10 cellular contexts compared by ENCODE assay signal in genomic region chr19:45528149-45528743, GRCh38. TPM values are rescaled to one million over a fixed set of nuclear protein-coding genes. Genes with fewer than 3 reads are reported as not detected.
DNase-seq lines count a peak whose midpoint lies in the region; ATAC-seq, FAIRE-seq and TF ChIP-seq lines count a peak whose summit lies in the region.
"Had no signal": no experiment of that assay in that cellular context is flagged by ENCODE, and none has a peak within 500 bp of the region (broad histone marks: within the 10 kb centered on the region; RNA-seq: fewer than 3 reads in every experiment).

No MANE protein-coding gene starts in this region.

- H3K27ac Mint-ChIP-seq in CD14-positive monocyte: no peak overlapping the region

- CTCF ChIA-PET in HEK293 (lab: Yijun Ruan, JAX): interaction anchor here (1.0 to 7.6 kb wide), 4 partner anchors 27 to 114 kb away, joined by 3 to 40 read pairs (median 6); no protein-coding TSS in a partner anchor
- CTCF ChIA-PET in K562 (lab: Yijun Ruan, JAX; ENCODE audit: low intra/inter-chr PET ratio): no interaction called here

- H3K36me3 ChIP-seq in HEK293 (ENCODE audit: control insufficient read depth in 2 of 2, insufficient read depth in 1 of 2, low read length in 2 of 2): peaks cover 14 to 34% of the 10 kb centered on the region in 2 experiments; a peak in 2 of 3 replicates
- peaks cover 52% of the 10 kb centered on the region for H3K36me3 ChIP-seq in K562 (ENCODE audit: control insufficient read depth, insufficient read depth, low read length)

- TF ChIP-seq CTCF in HEK293 (tag by site-specific recombination; IDR thresholded peaks at IDR 0.05) (no peak), K562 (IDR thresholded peaks at IDR 0.05 in 2 of 3, conservative IDR thresholded peaks at IDR 0.05 in 1 of 3; ENCODE audit: insufficient read depth in 2 of 3, low read depth in 1 of 3, low read length in 3 of 3) (no peak), CD14-positive monocyte (IDR thresholded peaks at IDR 0.05) (no peak)

- ATAC-seq in K562: peak; percentile 52
- ATAC-seq in GM18502 (IDR thresholded peaks at IDR 0.05; ENCODE audit: poor library complexity, unreplicated experiment): no peak
- no peak for ATAC-seq in GM19463 (IDR thresholded peaks at IDR 0.05; ENCODE audit: unreplicated experiment)

- TF ChIP-seq EP300 in K562 (IDR thresholded peaks at IDR 0.05; ENCODE audit: low read length): no peak

- H3K36me3 Mint-ChIP-seq in CD14-positive monocyte: peaks cover 49 to 56% of the 10 kb centered on the region in 2 donors

- H3K9ac ChIP-seq in K562 (ENCODE audit: insufficient read depth in 1 of 2, low read depth in 2 of 2, low read length in 2 of 2): peak overlapping the region in 1 of 2 experiments; percentile 37; a peak in 2 of 4 replicates

- intact Hi-C loops in K562 (cut with micrococcal nuclease): no loop called here
- intact Hi-C loops in CD14-positive monocyte (cut with micrococcal nuclease): loop anchor here (5.0 to 10.0 kb wide), 3 partner anchors 36 to 117 kb away; partner anchors contain the start of gene OPA3 (in 1 of the 2)

- TF ChIP-seq POLR2A in K562 (conservative IDR thresholded peaks at IDR 0.05) (peak; percentile 83), H54 (IDR thresholded peaks at IDR 0.05; ENCODE audit: low read depth, low read length) (no peak)

- H3K4me1 Mint-ChIP-seq in CD14-positive monocyte: peaks cover 44% of the 10 kb centered on the region

- FAIRE-seq in K562 (lab: Jason Lieb, UNC) (peak; percentile 51), H54 (lab: Jason Lieb, UNC) (no peak)
- FAIRE-seq: colon had no signal

- H3K4me2 ChIP-seq in K562 (ENCODE audit: insufficient read depth, low read length): peak overlapping the region; percentile 7; the same call in 1 of the 2 replicates

- no peaks in the 10 kb centered on the region for H3K79me2 ChIP-seq in K562 (ENCODE audit: control insufficient read depth, insufficient read depth, low read length)

- peaks cover 10% of the 10 kb centered on the region for H4K20me1 ChIP-seq in K562 (replicated peaks; ENCODE audit: control insufficient read depth, insufficient read depth, low read length)

- no TSS peak for BruUV-seq in K562 (replicated peaks; lab: Mats Ljungman, UMichigan)

- peaks cover 6 to 33% (median 19%) of the 10 kb centered on the region in 7 donors for H3K9me3 Mint-ChIP-seq in CD14-positive monocyte

- DNase-seq in A172 (ENCODE audit: low spot score) (peak; percentile 43), K562 (ENCODE audit: extremely low read depth in 1 of 4, low spot score in 3 of 4) (peak; percentile 44 to 74 (median 58)), kidney tubule cell (ENCODE audit: low spot score) (peak; percentile 84), CD14-positive monocyte (ENCODE audit: low spot score) (no peak), H54 (ENCODE audit: insufficient read length, low spot score) (no peak)
- DNase-seq: DND-41 had no signal

- POLR2A ChIA-PET in HEK293 (lab: Yijun Ruan, JAX): no interaction called here
- POLR2A ChIA-PET in K562 (lab: Yijun Ruan, JAX): interaction anchor here (0.6 to 1.4 kb wide), 4 partner anchors 11 to 143 kb away, joined by 3 read pairs; no protein-coding TSS in a partner anchor

- H2AFZ ChIP-seq in K562 (ENCODE audit: low read depth, low read length): no peak overlapping the region

- no peaks in the 10 kb centered on the region for H3K9me3 ChIP-seq in HEK293 (ENCODE audit: control insufficient read depth, insufficient read depth, low read depth, low read length)
- peaks cover 1% of the 10 kb centered on the region; the same call in 1 of the 2 replicates for H3K9me3 ChIP-seq in K562 (replicated peaks; ENCODE audit: control insufficient read depth, insufficient read depth, low read depth, low read length)

- H3K4me1 ChIP-seq in HEK293 (ENCODE audit: control insufficient read depth, insufficient read depth, low read length): no peaks in the 10 kb centered on the region
- peaks cover 3 to 21% of the 10 kb centered on the region in 2 experiments; a peak in 3 of 5 replicates for H3K4me1 ChIP-seq in K562 (replicated peaks in 1 of 2; ENCODE audit: control insufficient read depth in 2 of 2, insufficient read depth in 2 of 2, low read length in 2 of 2)

- H3K4me3 Mint-ChIP-seq in CD14-positive monocyte: peak overlapping the region in 1 of 2 donors; percentile 83

- H3K27ac ChIP-seq in HEK293 (ENCODE audit: extremely low read depth, low read depth, low read length) (no peak overlapping the region), K562 (ENCODE audit: extremely low read depth, low read depth, low read length) (peak overlapping the region; percentile 42; the same call in 2 of the 3 replicates)

- WGBS in K562 (ENCODE audit: insufficient coverage, low coverage, missing lambda C conversion rate): 58% methylated on average over 13 of the region's 17 CpGs

- peaks cover 24 to 37% (median 29%) of the 10 kb centered on the region in 3 donors for H3K27me3 Mint-ChIP-seq in CD14-positive monocyte (ENCODE audit: low read depth in 3 of 3)

- H3K9me1 ChIP-seq in K562 (ENCODE audit: control insufficient read depth, insufficient read depth, low read length): peaks cover 5% of the 10 kb centered on the region

- in situ Hi-C loops in K562 (cut with MboI): no loop called here

- H3K4me3 ChIP-seq in HEK293 (ENCODE audit: low read depth, low read length): peak overlapping the region; percentile 19
- no peak overlapping the region for H3K4me3 ChIP-seq in K562

- no peaks in the 10 kb centered on the region for H3K27me3 ChIP-seq in K562 (ENCODE audit: control insufficient read depth in 2 of 2, insufficient read depth in 2 of 2, low read length in 2 of 2)

- no peak for TF ChIP-seq RAD21 in K562 (CRISPR knock-in tag; conservative IDR thresholded peaks at IDR 0.05 in 1 of 2, IDR thresholded peaks at IDR 0.05 in 1 of 2)

RNA-seq across cellular contexts. Expression of gene VASP, which starts 21.0 kb away (rescaled TPM):
- total RNA-seq in A172 (2014; rRNA removed; shearing (Covaris generic)): 54.7 and 64.6 TPM in 2 replicates
- 123 and 279 TPM in 2 replicates for total RNA-seq in K562 (2011; cell fraction: chromatin; rRNA removed; ENCODE audit: low replicate concordance)
- 127 and 148 TPM in 2 replicates for total RNA-seq in K562 (2011; cell fraction: nucleolus; rRNA removed)
- 106 and 127 TPM in 2 replicates for total RNA-seq in K562 (2011; cell fraction: nucleoplasm; rRNA removed)
- total RNA-seq in K562 (2014; rRNA removed): 207 and 522 TPM in 2 replicates
- 98.6 and 104 TPM in 2 replicates for total RNA-seq in K562 (2014; rRNA removed; fragmentation: Illumina TruSeq; extraction: Trizol)
- total RNA-seq in K562 (2015; rRNA removed; fragmentation: Illumina TruSeq; extraction: Trizol): 112 and 114 TPM in 2 replicates
- total RNA-seq in K562 (2021): 248 and 261 TPM in 2 replicates
- polyA plus RNA-seq in K562 (2011; rRNA removed): 92.0 and 102 TPM in 2 replicates
- polyA plus RNA-seq in K562 (2011; cell fraction: cytosol; rRNA removed): 80.7 and 337 TPM in 2 replicates
- 119 and 149 TPM in 2 replicates for polyA plus RNA-seq in K562 (2011; cell fraction: nucleus; rRNA removed)
- polyA plus RNA-seq in K562 (2012): 109 and 183 TPM in 2 replicates
- 169 and 182 TPM in 2 replicates for polyA plus RNA-seq in K562 (2014; fragmentation: Illumina TruSeq; extraction: Trizol)
- 10 to 100 TPM; 16.7 to 22.6 TPM for polyA plus RNA-seq in K562 (2014; fragmentation: Nextera tagmentation; extraction: Ambion mirVana)
- polyA plus RNA-seq in K562 (2014; rRNA removed): 148 and 251 TPM in 2 replicates
- polyA minus RNA-seq in K562 (2011; rRNA and poly(A)+ RNA removed): 55.1 and 66.5 TPM in 2 replicates
- 131 and 134 TPM in 2 replicates for polyA minus RNA-seq in K562 (2011; cell fraction: cytosol; rRNA and poly(A)+ RNA removed)
- polyA minus RNA-seq in K562 (2011; cell fraction: nucleus; rRNA and poly(A)+ RNA removed): 72.3 and 93.4 TPM in 2 replicates
- polyA plus RNA-seq in CD14-positive monocyte: 100 to 1,000 TPM; 132 to 144 TPM

RNA-seq across cellular contexts. Expression of gene PPM1N, which starts 30.0 kb away (rescaled TPM):
- 0.31 and 3.6 TPM in 2 replicates for total RNA-seq in A172 (2014; rRNA removed; shearing (Covaris generic))
- 2.8 and 3.4 TPM in 2 replicates for total RNA-seq in K562 (2011; cell fraction: chromatin; rRNA removed; ENCODE audit: low replicate concordance)
- 3.5 and 5.0 TPM in 2 replicates for total RNA-seq in K562 (2011; cell fraction: nucleolus; rRNA removed)
- total RNA-seq in K562 (2011; cell fraction: nucleoplasm; rRNA removed): 2.3 and 3.4 TPM in 2 replicates
- total RNA-seq in K562 (2014; rRNA removed) (6.2 and 8.7 TPM in 2 replicates), K562 (2014; rRNA removed; fragmentation: Illumina TruSeq; extraction: Trizol) (5.4 and 6.1 TPM in 2 replicates), K562 (2015; rRNA removed; fragmentation: Illumina TruSeq; extraction: Trizol) (6.0 and 6.5 TPM in 2 replicates), K562 (2021) (6.4 and 7.6 TPM in 2 replicates)
- polyA plus RNA-seq in K562 (2011; rRNA removed) (4.5 and 7.8 TPM in 2 replicates), K562 (2014; fragmentation: Illumina TruSeq; extraction: Trizol) (8.5 and 10.4 TPM in 2 replicates), K562 (2014; fragmentation: Nextera tagmentation; extraction: Ambion mirVana) (10 to 100 TPM; 13.0 to 15.6 TPM), K562 (2014; rRNA removed) (14.0 and 15.7 TPM in 2 replicates), CD14-positive monocyte (1 to 10 TPM; 1.3 to 2.7 TPM)
- 7.5 and 9.8 TPM in 2 replicates for polyA plus RNA-seq in K562 (2011; cell fraction: cytosol; rRNA removed)
- 7.9 and 8.8 TPM in 2 replicates for polyA plus RNA-seq in K562 (2011; cell fraction: nucleus; rRNA removed)
- 9.6 and 13.5 TPM in 2 replicates for polyA plus RNA-seq in K562 (2012)
- polyA minus RNA-seq in K562 (2011; rRNA and poly(A)+ RNA removed): 1.2 and 1.8 TPM in 2 replicates
- polyA minus RNA-seq in K562 (2011; cell fraction: cytosol; rRNA and poly(A)+ RNA removed): 1.1 and 1.3 TPM in 2 replicates
- 1.5 and 1.8 TPM in 2 replicates for polyA minus RNA-seq in K562 (2011; cell fraction: nucleus; rRNA and poly(A)+ RNA removed)

RNA-seq across cellular contexts. Expression of gene RTN2, which starts 31.4 kb away (rescaled TPM):
- total RNA-seq in A172 (2014; rRNA removed; shearing (Covaris generic)): 3.4 and 7.7 TPM in 2 replicates
- total RNA-seq in K562 (2011; cell fraction: chromatin; rRNA removed; ENCODE audit: low replicate concordance): 9.6 and 30.7 TPM in 2 replicates
- 33.3 and 36.9 TPM in 2 replicates for total RNA-seq in K562 (2011; cell fraction: nucleolus; rRNA removed)
- 17.6 and 21.3 TPM in 2 replicates for total RNA-seq in K562 (2011; cell fraction: nucleoplasm; rRNA removed)
- total RNA-seq in K562 (2014; rRNA removed) (9.3 and 20.1 TPM in 2 replicates), K562 (2014; rRNA removed; fragmentation: Illumina TruSeq; extraction: Trizol) (6.9 and 7.2 TPM in 2 replicates), K562 (2015; rRNA removed; fragmentation: Illumina TruSeq; extraction: Trizol) (7.2 and 8.3 TPM in 2 replicates), K562 (2021) (21.4 and 24.3 TPM in 2 replicates)
- polyA plus RNA-seq in K562 (2011; rRNA removed) (14.1 and 23.1 TPM in 2 replicates), K562 (2014; fragmentation: Illumina TruSeq; extraction: Trizol) (18.6 and 23.7 TPM in 2 replicates), K562 (2014; fragmentation: Nextera tagmentation; extraction: Ambion mirVana) (under 1 TPM; 0.53 to 0.69 TPM), K562 (2014; rRNA removed) (12.3 and 18.7 TPM in 2 replicates), CD14-positive monocyte (1 to 10 TPM; 1.5 to 2.7 TPM)
- 28.2 and 40.0 TPM in 2 replicates for polyA plus RNA-seq in K562 (2011; cell fraction: cytosol; rRNA removed)
- 19.8 and 28.9 TPM in 2 replicates for polyA plus RNA-seq in K562 (2011; cell fraction: nucleus; rRNA removed)
- polyA plus RNA-seq in K562 (2012): 30.4 and 54.3 TPM in 2 replicates
- polyA minus RNA-seq in K562 (2011; rRNA and poly(A)+ RNA removed): 7.4 and 8.3 TPM in 2 replicates
- 20.7 and 22.8 TPM in 2 replicates for polyA minus RNA-seq in K562 (2011; cell fraction: cytosol; rRNA and poly(A)+ RNA removed)
- polyA minus RNA-seq in K562 (2011; cell fraction: nucleus; rRNA and poly(A)+ RNA removed): 9.0 and 16.4 TPM in 2 replicates

RNA-seq across cellular contexts. Expression of gene OPA3, which starts 56.4 kb away (rescaled TPM):
- total RNA-seq in A172 (2014; rRNA removed; shearing (Covaris generic)): 4.0 and 8.6 TPM in 2 replicates
- total RNA-seq in K562 (2011; cell fraction: chromatin; rRNA removed; ENCODE audit: low replicate concordance): 15.8 and 30.8 TPM in 2 replicates
- 9.5 TPM in 2 replicates for total RNA-seq in K562 (2011; cell fraction: nucleolus; rRNA removed)
- total RNA-seq in K562 (2011; cell fraction: nucleoplasm; rRNA removed): 10.4 and 11.7 TPM in 2 replicates
- total RNA-seq in K562 (2014; rRNA removed): 5.5 and 7.7 TPM in 2 replicates
- 8.4 and 9.0 TPM in 2 replicates for total RNA-seq in K562 (2014; rRNA removed; fragmentation: Illumina TruSeq; extraction: Trizol)
- 12.2 and 12.9 TPM in 2 replicates for total RNA-seq in K562 (2015; rRNA removed; fragmentation: Illumina TruSeq; extraction: Trizol)
- total RNA-seq in K562 (2021): 16.8 and 18.8 TPM in 2 replicates
- 14.2 and 16.4 TPM in 2 replicates for polyA plus RNA-seq in K562 (2011; rRNA removed)
- 23.7 and 30.7 TPM in 2 replicates for polyA plus RNA-seq in K562 (2011; cell fraction: cytosol; rRNA removed)
- 6.1 and 6.4 TPM in 2 replicates for polyA plus RNA-seq in K562 (2011; cell fraction: nucleus; rRNA removed)
- 10.3 and 11.1 TPM in 2 replicates for polyA plus RNA-seq in K562 (2012)
- polyA plus RNA-seq in K562 (2014; fragmentation: Illumina TruSeq; extraction: Trizol): 10.6 and 12.6 TPM in 2 replicates
- 1 to 10 TPM; 1.4 to 2.1 TPM for polyA plus RNA-seq in K562 (2014; fragmentation: Nextera tagmentation; extraction: Ambion mirVana)
- polyA plus RNA-seq in K562 (2014; rRNA removed): 7.0 and 9.3 TPM in 2 replicates
- 11.1 and 13.0 TPM in 2 replicates for polyA minus RNA-seq in K562 (2011; rRNA and poly(A)+ RNA removed)
- 7.8 and 9.7 TPM in 2 replicates for polyA minus RNA-seq in K562 (2011; cell fraction: cytosol; rRNA and poly(A)+ RNA removed)
- polyA minus RNA-seq in K562 (2011; cell fraction: nucleus; rRNA and poly(A)+ RNA removed): 2.0 and 2.2 TPM in 2 replicates
- 1 to 10 TPM; 4.4 to 6.9 TPM for polyA plus RNA-seq in CD14-positive monocyte

Comparison
In these comparisons a context has a peak if more than half of its experiments do, and no peak if none do; other contexts are left out.
1. DNase-seq: peak in A172 (single experiment), K562 (4 of 4) and kidney tubule cell (single experiment); none in CD14-positive monocyte (single experiment) and H54 (single experiment).